Comparison of ENCODE assay signal across 18 cellular contexts in genomic region chr3:127489357-127489756, GRCh38.
DNase-seq lines count a peak whose midpoint lies in the region; ATAC-seq and TF ChIP-seq lines count a peak whose summit lies in the region.
"Had no signal": no experiment of that assay in that cellular context is flagged by ENCODE, and none has a peak within 500 bp of the region (broad histone marks: within the 10 kb centered on the region; RNA-seq: fewer than 3 reads in every experiment).

No MANE protein-coding gene starts in this region.

- H3K9me3 Mint-ChIP-seq in activated CD4-positive, alpha-beta T cell treated with anti-CD3 and anti-CD28 coated beads, Interleukin-2, amount 10 ng/mL, durations not matched to agents 24 days and 14 days = no peaks in the 10 kb centered on the region
- no peaks in the 10 kb centered on the region for H3K9me3 Mint-ChIP-seq in activated CD4-positive, alpha-beta T cell treated with anti-CD3 and anti-CD28 coated beads for 36 hours (ENCODE audit: low read depth)
- H3K9me3 Mint-ChIP-seq in endodermal cell = peaks cover 7% of the 10 kb centered on the region

- H3K9me3 ChIP-seq in endodermal cell (ENCODE audit: control insufficient read depth, low read length) (no peaks in the 10 kb centered on the region), vagina (no peaks in the 10 kb centered on the region)
- H3K9me3 ChIP-seq: BLaER1, Caco-2 had no signal

- TF ChIP-seq POLR2A in vagina (IDR thresholded peaks at IDR 0.05) = no peak

- H3K4me1 ChIP-seq in endodermal cell (ENCODE audit: control insufficient read depth, insufficient read depth, low read length) (no peaks in the 10 kb centered on the region), vagina (no peaks in the 10 kb centered on the region)
- H3K4me1 ChIP-seq: Caco-2 had no signal

- H3K27me3 ChIP-seq in endodermal cell (ENCODE audit: control insufficient read depth, insufficient read depth, low read length, poor library complexity, severe bottlenecking) = no peaks in the 10 kb centered on the region
- H3K27me3 ChIP-seq in vagina = no peaks in the 10 kb centered on the region
- H3K27me3 ChIP-seq: BLaER1 had no signal

- CTCF ChIA-PET in activated CD4-positive, alpha-beta T cell treated with anti-CD3 and anti-CD28 coated beads for 36 hours (lab: Charles Lee) = no interaction called here

- H3K4me1 Mint-ChIP-seq in activated CD4-positive, alpha-beta T cell treated with anti-CD3 and anti-CD28 coated beads, Interleukin-2, amount 10 ng/mL, durations not matched to agents 24 days and 14 days = peaks cover 8% of the 10 kb centered on the region
- peaks cover 11% of the 10 kb centered on the region for H3K4me1 Mint-ChIP-seq in activated CD4-positive, alpha-beta T cell treated with anti-CD3 and anti-CD28 coated beads for 36 hours
- H3K4me1 Mint-ChIP-seq in endodermal cell = no peaks in the 10 kb centered on the region

- WGBS in endodermal cell (ENCODE audit: insufficient coverage in 1 of 2, insufficient read length in 1 of 2), 2 experiments = 89 to 98% methylated on average over 5 of the region's 5 CpGs

- peaks cover 14% of the 10 kb centered on the region for H3K27me3 Mint-ChIP-seq in activated CD4-positive, alpha-beta T cell treated with anti-CD3 and anti-CD28 coated beads, Interleukin-2, amount 10 ng/mL, durations not matched to agents 24 days and 14 days
- H3K27me3 Mint-ChIP-seq in activated CD4-positive, alpha-beta T cell treated with anti-CD3 and anti-CD28 coated beads for 36 hours = peaks cover 41% of the 10 kb centered on the region
- H3K27me3 Mint-ChIP-seq in endodermal cell (ENCODE audit: insufficient read depth) = no peaks in the 10 kb centered on the region

- H3K36me3 Mint-ChIP-seq in activated CD4-positive, alpha-beta T cell treated with anti-CD3 and anti-CD28 coated beads, Interleukin-2, amount 10 ng/mL, durations not matched to agents 24 days and 14 days (ENCODE audit: low read depth) = no peaks in the 10 kb centered on the region
- no peaks in the 10 kb centered on the region for H3K36me3 Mint-ChIP-seq in activated CD4-positive, alpha-beta T cell treated with anti-CD3 and anti-CD28 coated beads for 36 hours (ENCODE audit: low read depth)
- H3K36me3 Mint-ChIP-seq in endodermal cell (ENCODE audit: low read depth) = no peaks in the 10 kb centered on the region
- H3K36me3 Mint-ChIP-seq: CD8-positive, alpha-beta memory T cell; IgD-negative memory B cell had no signal

- no peak overlapping the region for H3K9ac ChIP-seq in endodermal cell (ENCODE audit: extremely low read depth, low read length, poor library complexity, severe bottlenecking)
- H3K9ac ChIP-seq: BLaER1, GM23248 had no signal

- POLR2A ChIA-PET in activated CD4-positive, alpha-beta T cell treated with anti-CD3 and anti-CD28 coated beads for 36 hours (lab: Charles Lee) = interaction anchor here (0.8 kb wide), 1 partner anchor 53 kb away, joined by 3 read pairs; no protein-coding TSS in a partner anchor

- no peak for ATAC-seq in activated CD4-positive, alpha-beta T cell treated with anti-CD3 and anti-CD28 coated beads for 36 hours
- ATAC-seq in GM18498 (IDR thresholded peaks at IDR 0.05; ENCODE audit: unreplicated experiment) = no peak

- H3K4me3 Mint-ChIP-seq in activated CD4-positive, alpha-beta T cell treated with anti-CD3 and anti-CD28 coated beads, Interleukin-2, amount 10 ng/mL, durations not matched to agents 24 days and 14 days = no peak overlapping the region
- H3K4me3 Mint-ChIP-seq in activated CD4-positive, alpha-beta T cell treated with anti-CD3 and anti-CD28 coated beads for 36 hours = no peak overlapping the region
- H3K4me3 Mint-ChIP-seq in endodermal cell = no peak overlapping the region
- H3K4me3 Mint-ChIP-seq: CD8-positive, alpha-beta memory T cell; IgD-negative memory B cell had no signal

- peak; percentile 36 for DNase-seq in activated CD4-positive, alpha-beta T cell treated with anti-CD3 and anti-CD28 coated beads, Interleukin-2, amount 10 ng/mL, durations not matched to agents 24 days and 14 days
- no peak for DNase-seq in activated CD4-positive, alpha-beta T cell treated with anti-CD3 and anti-CD28 coated beads for 36 hours
- peak; percentile 34 for DNase-seq in activated effector memory CD4-positive, alpha-beta T cell treated with anti-CD3 and anti-CD28 coated beads, Interleukin-2, amount 50 U/mL, for 16 hours
- DNase-seq in activated effector memory CD4-positive, alpha-beta T cell treated with Interleukin-2 at 50 U/mL for 16 hours = no peak
- peak; percentile 17 for DNase-seq in endodermal cell
- DNase-seq in vagina (ENCODE audit: extremely low spot score in 2 of 2) = peak; percentile 44 to 95
- DNase-seq in anterior cingulate cortex (lab: John Stamatoyannopoulos, UW) = no peak
- DNase-seq: AML-193; Caco-2; CD8-positive, alpha-beta memory T cell; DMS53; GF-D8; GM23248; H7 had no signal

- H3K27ac ChIP-seq in endodermal cell (ENCODE audit: low read depth, low read length) (no peak overlapping the region), vagina (no peak overlapping the region)
- H3K27ac ChIP-seq: 22Rv1, BLaER1, GM23248 had no signal

- no peak overlapping the region for H3K27ac Mint-ChIP-seq in activated CD4-positive, alpha-beta T cell treated with anti-CD3 and anti-CD28 coated beads, Interleukin-2, amount 10 ng/mL, durations not matched to agents 24 days and 14 days
- no peak overlapping the region for H3K27ac Mint-ChIP-seq in activated CD4-positive, alpha-beta T cell treated with anti-CD3 and anti-CD28 coated beads for 36 hours
- H3K27ac Mint-ChIP-seq in endodermal cell = no peak overlapping the region
- H3K27ac Mint-ChIP-seq: CD8-positive, alpha-beta memory T cell; IgD-negative memory B cell had no signal

- intact Hi-C loops in activated CD4-positive, alpha-beta T cell treated with anti-CD3 and anti-CD28 coated beads, Interleukin-2, amount 10 ng/mL, durations not matched to agents 24 days and 14 days (cut with micrococcal nuclease) = no loop called here
- intact Hi-C loops in activated CD4-positive, alpha-beta T cell treated with anti-CD3 and anti-CD28 coated beads for 36 hours (cut with DNase I, micrococcal nuclease) = loop anchor here in 1 of 2 experiments (10.0 kb wide), 1 partner anchor 265 kb away; no protein-coding TSS in a partner anchor
- intact Hi-C loops in vagina (cut with DNase I) = no loop called here

- TF ChIP-seq CTCF in endodermal cell (conservative IDR thresholded peaks at IDR 0.05) = no peak
- TF ChIP-seq CTCF in vagina (IDR thresholded peaks at IDR 0.05) = no peak

- H3K36me3 ChIP-seq in endodermal cell (ENCODE audit: control insufficient read depth, insufficient read depth, low read length) (no peaks in the 10 kb centered on the region), vagina (no peaks in the 10 kb centered on the region)
- H3K36me3 ChIP-seq: BLaER1 had no signal

- no peak overlapping the region for H3K4me3 ChIP-seq in endodermal cell (ENCODE audit: low read length)
- no peak overlapping the region for H3K4me3 ChIP-seq in vagina
- H3K4me3 ChIP-seq: BLaER1, GM23248 had no signal

Comparison
In these comparisons a context has a peak if more than half of its experiments do, and no peak if none do; other contexts are left out.
1. DNase-seq: peak in activated CD4-positive, alpha-beta T cell treated with anti-CD3 and anti-CD28 coated beads, Interleukin-2, amount 10 ng/mL, durations not matched to agents 24 days and 14 days (single experiment), activated effector memory CD4-positive, alpha-beta T cell treated with anti-CD3 and anti-CD28 coated beads, Interleukin-2, amount 50 U/mL, for 16 hours (single experiment), endodermal cell (single experiment) and vagina (2 of 2); none in activated CD4-positive, alpha-beta T cell treated with anti-CD3 and anti-CD28 coated beads for 36 hours (single experiment), activated effector memory CD4-positive, alpha-beta T cell treated with Interleukin-2 at 50 U/mL for 16 hours (single experiment) and anterior cingulate cortex (0 of 58).